Comparison of ENCODE assay signal across 1 cellular context in genomic region chr10:71239946-71240795, GRCh38.
TF ChIP-seq lines count a peak whose summit lies in the region.

No MANE protein-coding gene starts in this region.

TF ChIP-seq in IMR-90, 13 proteins besides CTCF, POLR2A, EP300 and RAD21:
- TF ChIP-seq SMC3 (IDR thresholded peaks at IDR 0.05; ENCODE audit: low read depth, low read length) = no peak
- TF ChIP-seq ELK1 (IDR thresholded peaks at IDR 0.05; ENCODE audit: borderline replicate concordance, low read depth, low read length) = no peak
- no peak for TF ChIP-seq NFE2L2 (IDR thresholded peaks at IDR 0.05; ENCODE audit: low read depth, low read length)
- TF ChIP-seq USF2 (IDR thresholded peaks at IDR 0.05; ENCODE audit: low read depth, low read length) = no peak
- no peak for TF ChIP-seq MAFK (IDR thresholded peaks at IDR 0.05; ENCODE audit: low read depth, low read length)
- no peak for TF ChIP-seq FOS (IDR thresholded peaks at IDR 0.05; ENCODE audit: low read depth, low read length)
- no peak for TF ChIP-seq MAZ (IDR thresholded peaks at IDR 0.05; ENCODE audit: borderline replicate concordance, low read depth, low read length)
- no peak for TF ChIP-seq MXI1 (IDR thresholded peaks at IDR 0.05; ENCODE audit: borderline replicate concordance, low read depth, low read length)
- no peak for TF ChIP-seq RFX5 (IDR thresholded peaks at IDR 0.05; ENCODE audit: low read depth, low read length)
- no peak for TF ChIP-seq BHLHE40 (IDR thresholded peaks at IDR 0.05; ENCODE audit: low read depth, low read length)
- TF ChIP-seq RCOR1 (IDR thresholded peaks at IDR 0.05; ENCODE audit: insufficient replicate concordance, low read length) = no peak
- TF ChIP-seq CHD1 (IDR thresholded peaks at IDR 0.05; ENCODE audit: low read depth, low read length) = no peak
- TF ChIP-seq CEBPB (IDR thresholded peaks at IDR 0.05; ENCODE audit: low read depth, low read length) = no peak
